In genomic region chr2:81767173-81767720, GRCh38 we compare ENCODE assay signal across 33 cellular contexts.
DNase-seq lines count a peak whose midpoint lies in the region; ATAC-seq, FAIRE-seq and TF ChIP-seq lines count a peak whose summit lies in the region.
"Had no signal": no experiment of that assay in that cellular context is flagged by ENCODE, and none has a peak within 500 bp of the region (broad histone marks: within the 10 kb centered on the region; RNA-seq: fewer than 3 reads in every experiment).

No MANE protein-coding gene starts in this region.

- no peak overlapping the region for H3K27ac Mint-ChIP-seq in endodermal cell
- H3K27ac Mint-ChIP-seq: activated T-cell treated with anti-CD3 and anti-CD28 coated beads, Interleukin-2, amount 50 U/mL, for 24 hours; CD14-positive monocyte; naive B cell had no signal

- H3K4me3 ChIP-seq in fibroblast of mammary gland (ENCODE audit: control insufficient read depth, low read depth, low read length) (no peak overlapping the region), retinal pigment epithelial cell (ENCODE audit: low read length) (no peak overlapping the region), endodermal cell (ENCODE audit: low read length) (no peak overlapping the region)
- H3K4me3 ChIP-seq: breast epithelium, colonic mucosa, esophagus muscularis mucosa, psoas muscle, upper lobe of left lung had no signal

- H3K4me3 Mint-ChIP-seq in endodermal cell = no peak overlapping the region
- H3K4me3 Mint-ChIP-seq: activated T-cell treated with anti-CD3 and anti-CD28 coated beads, Interleukin-2, amount 50 U/mL, for 24 hours; CD14-positive monocyte; naive B cell had no signal

- no peak for TF ChIP-seq POLR2A in GM18505 (IDR thresholded peaks at IDR 0.05; ENCODE audit: borderline replicate concordance, extremely low read depth, insufficient read depth, insufficient read length)

- DNase-seq in AG20443 (ENCODE audit: low spot score) (peak; percentile 6), HTR-8/SVneo (ENCODE audit: insufficient read length, low spot score) (peak; percentile 22), fibroblast of mammary gland (ENCODE audit: low read depth) (peak; percentile 1), retinal pigment epithelial cell (ENCODE audit: low read depth) (peak; percentile 51), endodermal cell (no peak), DMS79 (lab: John Stamatoyannopoulos, UW) (no peak)
- no peak for DNase-seq in activated CD4-positive, alpha-beta T cell treated with anti-CD3 and anti-CD28 coated beads, Interleukin-2, amount 50 U/mL, for 48 hours
- DNase-seq: activated CD4-positive, alpha-beta T cell treated with anti-CD3 and anti-CD28 coated beads for 1 hour; activated CD8-positive, alpha-beta memory T cell treated with anti-CD3 and anti-CD28 coated beads for 24 hours; activated T-cell treated with anti-CD3 and anti-CD28 coated beads, Interleukin-2, amount 50 U/mL, for 24 hours; colonic mucosa; effector memory CD4-positive, alpha-beta T cell; glutamatergic neuron; left cardiac atrium; mammary epithelial cell; MV-4-11; naive B cell; NCI-H1694; NCI-H2171 treated with DMSO at 0.1 percent for 48 hours; NCI-H524; NK-92 treated with Interleukin-12 subunit alpha and Interleukin-12 subunit beta, amount 100 ng/mL, for 24 hours; nucleus accumbens; psoas muscle; RPMI8226; small intestine; stimulated activated CD4-positive, alpha-beta T cell treated with anti-CD3 and anti-CD28 coated beads, Interleukin-2, amount 100 ng/mL, for 24 hours; upper lobe of left lung had no signal

- H3K9me3 ChIP-seq in endodermal cell (ENCODE audit: control insufficient read depth, low read length) = no peaks in the 10 kb centered on the region
- H3K9me3 ChIP-seq: breast epithelium, colonic mucosa, esophagus muscularis mucosa, psoas muscle, upper lobe of left lung had no signal

- no peaks in the 10 kb centered on the region for H3K36me3 Mint-ChIP-seq in endodermal cell (ENCODE audit: low read depth)
- H3K36me3 Mint-ChIP-seq: CD14-positive monocyte, naive B cell had no signal

- no peaks in the 10 kb centered on the region for H3K27me3 Mint-ChIP-seq in endodermal cell (ENCODE audit: insufficient read depth)
- H3K27me3 Mint-ChIP-seq: activated T-cell treated with anti-CD3 and anti-CD28 coated beads, Interleukin-2, amount 50 U/mL, for 24 hours; naive B cell had no signal

- no peak overlapping the region for H3K9ac ChIP-seq in endodermal cell (ENCODE audit: extremely low read depth, low read length, poor library complexity, severe bottlenecking)
- H3K9ac ChIP-seq: KMS-11 had no signal

- no peak for ATAC-seq in GM18505 (IDR thresholded peaks at IDR 0.05; ENCODE audit: unreplicated experiment)
- ATAC-seq: left cardiac atrium, psoas muscle had no signal

- FAIRE-seq in HTR-8/SVneo (lab: Jason Lieb, UNC) = no peak
- FAIRE-seq: small intestine, TTC549 had no signal

- no peaks in the 10 kb centered on the region for H3K9me3 Mint-ChIP-seq in endodermal cell

- H3K36me3 ChIP-seq in endodermal cell (ENCODE audit: control insufficient read depth, insufficient read depth, low read length) = no peaks in the 10 kb centered on the region
- H3K36me3 ChIP-seq: breast epithelium, colonic mucosa, esophagus muscularis mucosa, upper lobe of left lung had no signal

- WGBS in endodermal cell (ENCODE audit: insufficient coverage in 1 of 2, insufficient read length in 1 of 2), 2 experiments = 90 to 93% methylated on average over 3 to 4 of the region's 4 CpGs

- TF ChIP-seq CTCF in fibroblast of mammary gland (conservative IDR thresholded peaks at IDR 0.05; ENCODE audit: control insufficient read depth, insufficient read depth, low read depth, low read length) (no peak), retinal pigment epithelial cell (conservative IDR thresholded peaks at IDR 0.05; ENCODE audit: low read depth, low read length) (no peak), endodermal cell (conservative IDR thresholded peaks at IDR 0.05) (no peak)

- no peaks in the 10 kb centered on the region for H3K27me3 ChIP-seq in endodermal cell (ENCODE audit: control insufficient read depth, insufficient read depth, low read length, poor library complexity, severe bottlenecking)
- H3K27me3 ChIP-seq: breast epithelium, colonic mucosa, esophagus muscularis mucosa, upper lobe of left lung had no signal

- no peaks in the 10 kb centered on the region for H3K4me1 Mint-ChIP-seq in endodermal cell
- H3K4me1 Mint-ChIP-seq: CD14-positive monocyte, naive B cell had no signal

- no peak overlapping the region for H3K27ac ChIP-seq in endodermal cell (ENCODE audit: low read depth, low read length)
- H3K27ac ChIP-seq: breast epithelium, colonic mucosa, esophagus muscularis mucosa, KMS-11, psoas muscle, upper lobe of left lung had no signal

- no peaks in the 10 kb centered on the region for H3K4me1 ChIP-seq in endodermal cell (ENCODE audit: control insufficient read depth, insufficient read depth, low read length)
- H3K4me1 ChIP-seq: breast epithelium, colonic mucosa, psoas muscle, upper lobe of left lung had no signal

Comparison
In these comparisons a context has a peak if more than half of its experiments do, and no peak if none do; other contexts are left out.
1. DNase-seq: peak in AG20443 (single experiment), HTR-8/SVneo (single experiment), fibroblast of mammary gland (single experiment) and retinal pigment epithelial cell (single experiment); none in endodermal cell (single experiment), DMS79 (single experiment) and activated CD4-positive, alpha-beta T cell treated with anti-CD3 and anti-CD28 coated beads, Interleukin-2, amount 50 U/mL, for 48 hours (0 of 2).